ENCODE assay signal across 24 cellular contexts in the genomic region with DNA sequence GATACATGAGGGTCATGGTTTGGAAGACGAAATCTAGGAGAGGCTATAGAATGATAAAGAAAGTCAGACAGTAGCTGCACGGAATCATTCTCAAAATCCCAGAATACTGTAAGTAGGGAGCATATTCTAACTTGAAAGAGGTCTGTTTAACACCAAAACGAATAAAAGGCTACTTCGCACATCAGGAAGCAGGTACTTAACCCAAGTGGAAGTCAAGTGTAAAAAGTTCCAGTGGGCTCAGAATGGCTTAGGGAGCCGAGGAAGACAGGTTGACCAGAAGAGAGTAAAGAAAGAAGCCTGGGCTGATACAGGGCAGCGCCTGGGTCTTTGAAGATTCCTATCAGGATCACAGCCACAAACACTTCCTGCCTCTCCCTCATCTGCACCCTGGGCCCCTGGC.
"Had no signal": no experiment of that assay in that cellular context is flagged by ENCODE, and none has a peak within 500 bp of the region (broad histone marks: within the 10 kb centered on the region; RNA-seq: fewer than 3 reads in every experiment).

No MANE protein-coding gene starts in this region.

- H3K27me3 Mint-ChIP-seq: natural killer cell treated with Interleukin-12 subunit alpha and Interleukin-12 subunit beta and Interleukin-15 and Interleukin-18, amount 100 ng/mL, for 72 hours; progenitor cell of endocrine pancreas had no signal

- H3K4me1 Mint-ChIP-seq: neural crest cell had no signal

- H3K27ac Mint-ChIP-seq: natural killer cell treated with Interleukin-12 subunit alpha and Interleukin-12 subunit beta and Interleukin-15 and Interleukin-18, amount 100 ng/mL, for 72 hours; progenitor cell of endocrine pancreas had no signal

- H3K36me3 ChIP-seq: lower lobe of right lung, neutrophil, pancreas, thoracic aorta, tibial nerve, upper lobe of left lung had no signal

- ATAC-seq: left ventricle myocardium superior; lower lobe of right lung; natural killer cell treated with Interleukin-12 subunit alpha and Interleukin-12 subunit beta and Interleukin-15 and Interleukin-18, amount 100 ng/mL, for 72 hours; pancreas; sciatic nerve had no signal

- DNase-seq: dermis blood vessel endothelial cell; effector memory CD4-positive, alpha-beta T cell; hypothalamus; left ventricle myocardium superior; lower lobe of right lung; pancreas; stimulated activated CD4-positive, alpha-beta T cell treated with anti-CD3 and anti-CD28 coated beads, Interleukin-12 subunit alpha, Interleukin-12 subunit beta, amount 100 ng/mL, for 4 hours; stimulated activated CD4-positive, alpha-beta T cell treated with anti-CD3 and anti-CD28 coated beads, Interleukin-1b, Interleukin-23, amount 100 ng/mL, for 48 hours; stimulated activated CD4-positive, alpha-beta T cell treated with anti-CD3 and anti-CD28 coated beads, Interleukin-4, amount 100 ng/mL, for 1 hour; stimulated activated CD8-positive, alpha-beta memory T cell treated with anti-CD3 and anti-CD28 coated beads, Interleukin-4, amount 100 ng/mL, for 48 hours; stimulated activated naive CD4-positive, alpha-beta T cell treated with Interleukin-2 at 50 U/mL for 16 hours; upper lobe of left lung had no signal

- H3K4me1 ChIP-seq: lower lobe of right lung, pancreas, upper lobe of left lung had no signal

- H3K27me3 ChIP-seq: neutrophil, pancreas, tibial nerve, upper lobe of left lung had no signal

- H3K27ac ChIP-seq: coronary artery, lower lobe of right lung, neutrophil, pancreas, thoracic aorta, tibial nerve, upper lobe of left lung had no signal

- H3K4me3 ChIP-seq: coronary artery, lower lobe of right lung, pancreas, smooth muscle cell, thoracic aorta, tibial nerve, upper lobe of left lung had no signal

- FAIRE-seq: frontal cortex, keratinocyte, pancreas, urothelium cell line had no signal

- H3K36me3 Mint-ChIP-seq: natural killer cell treated with Interleukin-12 subunit alpha and Interleukin-12 subunit beta and Interleukin-15 and Interleukin-18, amount 100 ng/mL, for 72 hours had no signal

- H3K9me3 ChIP-seq: lower lobe of right lung, neutrophil, pancreas, thoracic aorta, tibial nerve, upper lobe of left lung had no signal

- H3K4me3 Mint-ChIP-seq: natural killer cell treated with Interleukin-12 subunit alpha and Interleukin-12 subunit beta and Interleukin-15 and Interleukin-18, amount 100 ng/mL, for 72 hours; neural crest cell had no signal

- H3K9me3 Mint-ChIP-seq: neural crest cell had no signal
